34 cellular contexts compared by ENCODE assay signal in genomic region chr5:1892685-1893445, GRCh38. TPM values are rescaled to one million over a fixed set of nuclear protein-coding genes. Genes with fewer than 3 reads are reported as not detected.
"Had no signal": no experiment of that assay in that cellular context is flagged by ENCODE, and none has a peak within 500 bp of the region (broad histone marks: within the 10 kb centered on the region; RNA-seq: fewer than 3 reads in every experiment).

No MANE protein-coding gene starts in this region.

- H3K4me1 ChIP-seq: adrenal gland, ascending aorta, heart right ventricle had no signal

- H3K4me3 Mint-ChIP-seq: activated CD4-positive, alpha-beta memory T cell treated with anti-CD3 and anti-CD28 coated beads for 36 hours; activated CD4-positive, alpha-beta T cell treated with anti-CD3 and anti-CD28 coated beads, Interleukin-2, amount 10 ng/mL, durations not matched to agents 24 days and 14 days; activated naive CD4-positive, alpha-beta T cell treated with anti-CD3 and anti-CD28 coated beads for 36 hours; activated naive CD8-positive, alpha-beta T cell treated with anti-CD3 and anti-CD28 coated beads for 36 hours; activated T-helper 1 cell treated with anti-CD3 and anti-CD28 coated beads, Interleukin-12 subunit alpha, Interleukin-12 subunit beta, Interleukin-2, Interleukin-4 antibody, amounts not matched to agents 30 ng/mL and 10 ng/mL and 1 ng/mL, durations not matched to agents 14 hours and 24 hours and 36 hours; brain; dendritic cell treated with granulocyte-macrophage colony-stimulating factor and Interleukin-4, amounts not matched to agents 40 ng/mL and 50 ng/mL, for 4 days; mesothelial cell of epicardium; naive thymus-derived CD8-positive, alpha-beta T cell; stimulated activated memory B cell treated with anti-CD40 and anti-IgM and Interleukin-4, amounts not matched to agents 10 μg/mL and 1 μg/mL and 100 μg/mL, for 72 hours had no signal

- DNase-seq: activated CD4-positive, alpha-beta memory T cell treated with anti-CD3 and anti-CD28 coated beads for 36 hours; activated CD4-positive, alpha-beta T cell treated with anti-CD3 and anti-CD28 coated beads, Interleukin-2, amount 10 ng/mL, durations not matched to agents 24 days and 14 days; activated CD4-positive, CD25-positive, alpha-beta regulatory T cell treated with anti-CD3 and anti-CD28 coated beads, Interleukin-2, amount 50 U/mL, for 72 hours; activated CD8-positive, alpha-beta memory T cell treated with anti-CD3 and anti-CD28 coated beads, Interleukin-2, amount 50 U/mL, for 4 hours; activated effector memory CD4-positive, alpha-beta T cell treated with anti-CD3 and anti-CD28 coated beads, Interleukin-2, amount 50 U/mL, for 16 hours; activated naive CD4-positive, alpha-beta T cell treated with anti-CD3 and anti-CD28 coated beads for 36 hours; activated naive CD8-positive, alpha-beta T cell treated with anti-CD3 and anti-CD28 coated beads for 36 hours; activated T-cell treated with anti-CD3 and anti-CD28 coated beads, Interleukin-2, amount 50 U/mL, for 1 hour; adrenal gland; caudate nucleus; foreskin keratinocyte; heart right ventricle; naive thymus-derived CD8-positive, alpha-beta T cell; stimulated activated CD4-positive, alpha-beta T cell treated with anti-CD3 and anti-CD28 coated beads, Interleukin-1b, Interleukin-23, amount 100 ng/mL, for 48 hours; stimulated activated CD4-positive, alpha-beta T cell treated with anti-CD3 and anti-CD28 coated beads, Interleukin-4, amount 100 ng/mL, for 4 hours; stimulated activated CD8-positive, alpha-beta memory T cell treated with anti-CD3 and anti-CD28 coated beads, Interleukin-4, amount 100 ng/mL, for 48 hours; T-helper 2 cell; tibial artery had no signal

- H3K9me3 ChIP-seq: adrenal gland, ascending aorta, esophagus muscularis mucosa, heart right ventricle, suprapubic skin, tibial artery had no signal

- H3K36me3 Mint-ChIP-seq: activated CD4-positive, alpha-beta memory T cell treated with anti-CD3 and anti-CD28 coated beads for 36 hours; activated naive CD8-positive, alpha-beta T cell treated with anti-CD3 and anti-CD28 coated beads for 36 hours; brain; mesothelial cell of epicardium; naive thymus-derived CD8-positive, alpha-beta T cell; stimulated activated memory B cell treated with anti-CD40 and anti-IgM and Interleukin-4, amounts not matched to agents 10 μg/mL and 1 μg/mL and 100 μg/mL, for 72 hours had no signal

- H3K27me3 ChIP-seq: ascending aorta, foreskin keratinocyte had no signal

- H3K27ac ChIP-seq: adrenal gland, ascending aorta, esophagus muscularis mucosa, foreskin keratinocyte, heart right ventricle, skin epidermis, suprapubic skin, tibial artery had no signal

- H3K27ac Mint-ChIP-seq: activated CD4-positive, alpha-beta memory T cell treated with anti-CD3 and anti-CD28 coated beads for 36 hours; activated CD4-positive, alpha-beta T cell treated with anti-CD3 and anti-CD28 coated beads, Interleukin-2, amount 10 ng/mL, durations not matched to agents 24 days and 14 days; activated naive CD4-positive, alpha-beta T cell treated with anti-CD3 and anti-CD28 coated beads for 36 hours; activated naive CD8-positive, alpha-beta T cell treated with anti-CD3 and anti-CD28 coated beads for 36 hours; activated T-helper 1 cell treated with anti-CD3 and anti-CD28 coated beads, Interleukin-12 subunit alpha, Interleukin-12 subunit beta, Interleukin-2, Interleukin-4 antibody, amounts not matched to agents 30 ng/mL and 10 ng/mL and 1 ng/mL, durations not matched to agents 14 hours and 24 hours and 36 hours; brain; dendritic cell treated with granulocyte-macrophage colony-stimulating factor and Interleukin-4, amounts not matched to agents 40 ng/mL and 50 ng/mL, for 4 days; mesothelial cell of epicardium; naive thymus-derived CD8-positive, alpha-beta T cell; stimulated activated memory B cell treated with anti-CD40 and anti-IgM and Interleukin-4, amounts not matched to agents 10 μg/mL and 1 μg/mL and 100 μg/mL, for 72 hours had no signal

- H3K36me3 ChIP-seq: adrenal gland, ascending aorta, esophagus muscularis mucosa, heart right ventricle, suprapubic skin, tibial artery had no signal

- H3K4me3 ChIP-seq: adrenal gland, ascending aorta, esophagus muscularis mucosa, heart right ventricle, skin epidermis, suprapubic skin, tibial artery had no signal

- H3K9me3 Mint-ChIP-seq: activated CD4-positive, alpha-beta memory T cell treated with anti-CD3 and anti-CD28 coated beads for 36 hours; activated CD4-positive, alpha-beta T cell treated with anti-CD3 and anti-CD28 coated beads, Interleukin-2, amount 10 ng/mL, durations not matched to agents 24 days and 14 days; activated naive CD4-positive, alpha-beta T cell treated with anti-CD3 and anti-CD28 coated beads for 36 hours; activated naive CD8-positive, alpha-beta T cell treated with anti-CD3 and anti-CD28 coated beads for 36 hours; activated T-helper 1 cell treated with anti-CD3 and anti-CD28 coated beads, Interleukin-12 subunit alpha, Interleukin-12 subunit beta, Interleukin-2, Interleukin-4 antibody, amounts not matched to agents 30 ng/mL and 10 ng/mL and 1 ng/mL, durations not matched to agents 14 hours and 24 hours and 36 hours; dendritic cell treated with granulocyte-macrophage colony-stimulating factor and Interleukin-4, amounts not matched to agents 40 ng/mL and 50 ng/mL, for 4 days; mesothelial cell of epicardium; naive thymus-derived CD8-positive, alpha-beta T cell; stimulated activated memory B cell treated with anti-CD40 and anti-IgM and Interleukin-4, amounts not matched to agents 10 μg/mL and 1 μg/mL and 100 μg/mL, for 72 hours had no signal

- ATAC-seq: foreskin keratinocyte; heart right ventricle; naive thymus-derived CD8-positive, alpha-beta T cell; sciatic nerve; stimulated activated memory B cell treated with anti-CD40 and anti-IgM and Interleukin-4, amounts not matched to agents 10 μg/mL and 1 μg/mL and 100 μg/mL, for 72 hours had no signal

- H3K4me1 Mint-ChIP-seq: activated CD4-positive, alpha-beta T cell treated with anti-CD3 and anti-CD28 coated beads, Interleukin-2, amount 10 ng/mL, durations not matched to agents 24 days and 14 days; activated naive CD8-positive, alpha-beta T cell treated with anti-CD3 and anti-CD28 coated beads for 36 hours; stimulated activated memory B cell treated with anti-CD40 and anti-IgM and Interleukin-4, amounts not matched to agents 10 μg/mL and 1 μg/mL and 100 μg/mL, for 72 hours had no signal

RNA-seq across cellular contexts. Expression of gene IRX4, which starts 10.1 kb away (rescaled TPM):
- total RNA-seq: activated CD4-positive, alpha-beta memory T cell treated with anti-CD3 and anti-CD28 coated beads for 36 hours; activated CD4-positive, alpha-beta T cell treated with anti-CD3 and anti-CD28 coated beads, Interleukin-2, amount 10 ng/mL, durations not matched to agents 24 days and 14 days; activated CD8-positive, alpha-beta memory T cell treated with anti-CD3 and anti-CD28 coated beads for 36 hours; activated naive CD4-positive, alpha-beta T cell treated with anti-CD3 and anti-CD28 coated beads for 36 hours; activated naive CD8-positive, alpha-beta T cell treated with anti-CD3 and anti-CD28 coated beads for 36 hours; activated T-helper 1 cell treated with anti-CD3 and anti-CD28 coated beads, Interleukin-12 subunit alpha, Interleukin-12 subunit beta, Interleukin-2, Interleukin-4 antibody, amounts not matched to agents 30 ng/mL and 10 ng/mL and 1 ng/mL, durations not matched to agents 14 hours and 24 hours and 36 hours; adrenal gland; ascending aorta; esophagus muscularis mucosa; glomerular endothelial cell; liver; mesothelial cell of epicardium; naive thymus-derived CD8-positive, alpha-beta T cell; osteocyte; posterior vena cava; sciatic nerve; urinary bladder had no signal
